Comparison of ENCODE assay signal across 8 cellular contexts in genomic region chr12:104458645-104459555, GRCh38. TPM values are rescaled to one million over a fixed set of nuclear protein-coding genes. Genes with fewer than 3 reads are reported as not detected.
DNase-seq lines count a peak whose midpoint lies in the region; ATAC-seq lines count a peak whose summit lies in the region.

No MANE protein-coding gene starts in this region.

- H3K9me3 Mint-ChIP-seq in activated naive CD4-positive, alpha-beta T cell treated with anti-CD3 and anti-CD28 coated beads for 36 hours = no peaks in the 10 kb centered on the region
- no peaks in the 10 kb centered on the region for H3K9me3 Mint-ChIP-seq in T-cell
- no peaks in the 10 kb centered on the region for H3K9me3 Mint-ChIP-seq in effector memory CD8-positive, alpha-beta T cell

- ATAC-seq in T-cell (replicated peaks in 1 of 4) (no peak), GM21528 (IDR thresholded peaks at IDR 0.05; ENCODE audit: low FRiP score, unreplicated experiment) (no peak)
- ATAC-seq in effector memory CD8-positive, alpha-beta T cell (replicated peaks) = no peak

- H3K9me3 ChIP-seq in muscle layer of colon (ENCODE audit: low read length) = no peaks in the 10 kb centered on the region

- H3K9ac ChIP-seq in muscle layer of colon (ENCODE audit: low read length) = peak overlapping the region; percentile 46

- no peaks in the 10 kb centered on the region for H3K36me3 ChIP-seq in muscle layer of colon (ENCODE audit: insufficient read depth, low read length)

- peak overlapping the region; percentile 66 to 96 for H3K4me3 ChIP-seq in muscle layer of colon (ENCODE audit: low read depth in 1 of 2, low read length in 2 of 2)

- DNase-seq in activated naive CD4-positive, alpha-beta T cell treated with anti-CD3 and anti-CD28 coated beads for 36 hours = peak; percentile 29
- no peak for DNase-seq in activated naive CD4-positive, alpha-beta T cell treated with anti-CD3 and anti-CD28 coated beads, Interleukin-2, amount 50 U/mL, for 16 hours
- DNase-seq in T-cell (peak in 3 of 34 experiments; percentile 8 to 16 (median 14)), NCI-H146 treated with DMSO at 0.1 percent for 48 hours (lab: John Stamatoyannopoulos, UW; ENCODE audit: unreplicated experiment) (no peak), mesenteric fat pad (ENCODE audit: low spot score) (no peak)
- no peak for DNase-seq in effector memory CD8-positive, alpha-beta T cell

- peak overlapping the region; percentile 59 for H3K27ac ChIP-seq in muscle layer of colon (ENCODE audit: low read depth, low read length)

- intact Hi-C loops in activated naive CD4-positive, alpha-beta T cell treated with anti-CD3 and anti-CD28 coated beads for 36 hours (cut with micrococcal nuclease) = loop anchor here (1.0 to 5.0 kb wide), 6 partner anchors 39 to 500 kb away; partner anchors contain the start of genes SLC41A2 and TXNRD1

- H3K27me3 Mint-ChIP-seq in activated naive CD4-positive, alpha-beta T cell treated with anti-CD3 and anti-CD28 coated beads for 36 hours (ENCODE audit: low read depth) = peaks cover 2% of the 10 kb centered on the region
- H3K27me3 Mint-ChIP-seq in T-cell = no peaks in the 10 kb centered on the region
- no peaks in the 10 kb centered on the region for H3K27me3 Mint-ChIP-seq in effector memory CD8-positive, alpha-beta T cell

- POLR2A ChIA-PET in T-cell (lab: Charles Lee) = interaction anchor here (0.5 to 2.5 kb wide), 4 partner anchors 19 to 874 kb away, joined by 4 to 12 read pairs (median 8); no protein-coding TSS in a partner anchor

- peaks cover 8% of the 10 kb centered on the region for H3K36me3 Mint-ChIP-seq in activated naive CD4-positive, alpha-beta T cell treated with anti-CD3 and anti-CD28 coated beads for 36 hours (ENCODE audit: low read depth)
- peaks cover 5% of the 10 kb centered on the region for H3K36me3 Mint-ChIP-seq in T-cell
- H3K36me3 Mint-ChIP-seq in effector memory CD8-positive, alpha-beta T cell (ENCODE audit: insufficient read depth) = peaks cover 38% of the 10 kb centered on the region

- peak overlapping the region; percentile 85 for H3K27ac Mint-ChIP-seq in activated naive CD4-positive, alpha-beta T cell treated with anti-CD3 and anti-CD28 coated beads for 36 hours
- peak overlapping the region; percentile 95 to 97 for H3K27ac Mint-ChIP-seq in T-cell
- peak overlapping the region; percentile 91 to 97 for H3K27ac Mint-ChIP-seq in effector memory CD8-positive, alpha-beta T cell

- no peaks in the 10 kb centered on the region for H3K27me3 ChIP-seq in muscle layer of colon (ENCODE audit: control insufficient read depth in 1 of 2, insufficient read depth in 2 of 2, low read length in 2 of 2)

- H3K4me1 Mint-ChIP-seq in activated naive CD4-positive, alpha-beta T cell treated with anti-CD3 and anti-CD28 coated beads for 36 hours (ENCODE audit: low read depth) = peaks cover 49% of the 10 kb centered on the region
- H3K4me1 Mint-ChIP-seq in T-cell = peaks cover 60 to 63% (median 60%) of the 10 kb centered on the region in 3 donors
- H3K4me1 Mint-ChIP-seq in effector memory CD8-positive, alpha-beta T cell (ENCODE audit: low read depth in 2 of 2) = peaks cover 42 to 43% of the 10 kb centered on the region in 2 donors

- peak overlapping the region; percentile 97 for H3K4me3 Mint-ChIP-seq in activated naive CD4-positive, alpha-beta T cell treated with anti-CD3 and anti-CD28 coated beads for 36 hours
- peak overlapping the region; percentile 98 to 99 (median 99) for H3K4me3 Mint-ChIP-seq in T-cell
- peak overlapping the region; percentile 93 to 100 for H3K4me3 Mint-ChIP-seq in effector memory CD8-positive, alpha-beta T cell

- CTCF ChIA-PET in activated naive CD4-positive, alpha-beta T cell treated with anti-CD3 and anti-CD28 coated beads for 36 hours (lab: Charles Lee) = interaction anchor here (0.5 to 2.4 kb wide), 8 partner anchors 15 to 237 kb away, joined by 3 to 9 read pairs (median 4); no protein-coding TSS in a partner anchor
- CTCF ChIA-PET in T-cell (lab: Charles Lee) = interaction anchor here (0.6 to 2.3 kb wide), 11 partner anchors 9 to 112 kb away, joined by 3 to 11 read pairs (median 3); no protein-coding TSS in a partner anchor

- H3K4me1 ChIP-seq in muscle layer of colon (ENCODE audit: insufficient read depth, low read length) = peaks cover 20% of the 10 kb centered on the region

RNA-seq across cellular contexts. Expression of gene CHST11, which starts 2.2 kb away (rescaled TPM):
- 10 to 100 TPM; 39.3 to 45.3 TPM for total RNA-seq in activated naive CD4-positive, alpha-beta T cell treated with anti-CD3 and anti-CD28 coated beads for 36 hours
- total RNA-seq in T-cell = 10 to 100 TPM; 49.8 to 78.3 (median 63.7) TPM
- total RNA-seq in mesenteric fat pad = 15.4 TPM
